In genomic region chr5:20230010-20230409, GRCh38 we compare ENCODE assay signal across 23 cellular contexts.
"Had no signal": no experiment of that assay in that cellular context is flagged by ENCODE, and none has a peak within 500 bp of the region (broad histone marks: within the 10 kb centered on the region; RNA-seq: fewer than 3 reads in every experiment).

No MANE protein-coding gene starts in this region.

- DNase-seq: hippocampal formation; kidney; left colon; left lung; lower lobe of right lung; mammary epithelial cell; mesenchymal stem cell; naive thymus-derived CD8-positive, alpha-beta T cell; nucleus accumbens; pancreas; psoas muscle; right lobe of liver; stimulated activated CD4-positive, alpha-beta T cell treated with anti-CD3 and anti-CD28 coated beads, Interleukin-1b, Interleukin-23, amount 100 ng/mL, for 48 hours; stimulated activated CD4-positive, alpha-beta T cell treated with anti-CD3 and anti-CD28 coated beads, Interleukin-2, amount 100 ng/mL, for 48 hours; stimulated activated CD4-positive, alpha-beta T cell treated with anti-CD3 and anti-CD28 coated beads, Interleukin-4, amount 100 ng/mL, for 4 hours; stimulated activated CD8-positive, alpha-beta memory T cell treated with anti-CD3 and anti-CD28 coated beads, Interleukin-4, amount 100 ng/mL, for 48 hours; stimulated activated naive CD8-positive, alpha-beta T cell treated with anti-CD3 and anti-CD28 coated beads, Interleukin-15, Interleukin-2, amounts not matched to agents 100 U/mL and 50 U/mL, for 24 hours; stomach; testis; thyroid gland; transverse colon; upper lobe of right lung had no signal

- H3K27ac ChIP-seq: left lung, lower lobe of right lung, pancreas, psoas muscle, right lobe of liver, stomach, testis, thyroid gland, transverse colon, upper lobe of right lung had no signal

- ATAC-seq: left colon; left lung; lower lobe of right lung; naive thymus-derived CD8-positive, alpha-beta T cell; pancreas; psoas muscle; right lobe of liver; stimulated activated memory B cell treated with anti-CD40 and anti-IgM and Interleukin-4, amounts not matched to agents 10 μg/mL and 1 μg/mL and 100 μg/mL, for 72 hours; stimulated activated naive CD8-positive, alpha-beta T cell treated with anti-CD3 and anti-CD28 coated beads, Interleukin-15, Interleukin-2, amounts not matched to agents 100 U/mL and 50 U/mL, for 24 hours; upper lobe of right lung had no signal
